In genomic region chr11:74662487-74663103, GRCh38 we compare ENCODE assay signal across 25 cellular contexts.
"Had no signal": no experiment of that assay in that cellular context is flagged by ENCODE, and none has a peak within 500 bp of the region (broad histone marks: within the 10 kb centered on the region; RNA-seq: fewer than 3 reads in every experiment).

No MANE protein-coding gene starts in this region.

- ATAC-seq: effector memory CD8-positive, alpha-beta T cell; left colon; left ventricle myocardium superior; natural killer cell treated with Interleukin-12 subunit alpha and Interleukin-12 subunit beta and Interleukin-15 and Interleukin-18, amount 100 ng/mL, for 72 hours; stimulated activated effector memory CD8-positive, alpha-beta T cell treated with anti-CD3 and anti-CD28 coated beads, Interleukin-12 subunit alpha, Interleukin-12 subunit beta, amount 100 ng/mL, for 72 hours had no signal

- H3K27ac Mint-ChIP-seq: effector memory CD8-positive, alpha-beta T cell; immature natural killer cell; memory B cell; natural killer cell treated with Interleukin-12 subunit alpha and Interleukin-12 subunit beta and Interleukin-15 and Interleukin-18, amount 100 ng/mL, for 72 hours; neural progenitor cell; progenitor cell of endocrine pancreas; stimulated activated effector memory CD8-positive, alpha-beta T cell treated with anti-CD3 and anti-CD28 coated beads, Interleukin-12 subunit alpha, Interleukin-12 subunit beta, amount 100 ng/mL, for 72 hours had no signal

- H3K9me3 Mint-ChIP-seq: natural killer cell treated with Interleukin-12 subunit alpha and Interleukin-12 subunit beta and Interleukin-15 and Interleukin-18, amount 100 ng/mL, for 72 hours had no signal

- DNase-seq: cortex of kidney; effector memory CD8-positive, alpha-beta T cell; erythroblast; esophagus squamous epithelium; foreskin melanocyte; hypothalamus; immature natural killer cell; islet precursor cell; kidney glomerular epithelial cell; left colon; left ventricle myocardium superior; sigmoid colon; stimulated activated CD4-positive, alpha-beta T cell treated with anti-CD3 and anti-CD28 coated beads, Interleukin-2, amount 100 ng/mL, for 24 hours; stimulated activated CD4-positive, alpha-beta T cell treated with anti-CD3 and anti-CD28 coated beads, Interleukin-4, amount 100 ng/mL, for 24 hours; stimulated activated naive CD4-positive, alpha-beta T cell treated with Interleukin-2 at 50 U/mL for 16 hours; stomach; thyroid gland; trophoblast cell had no signal

- H3K4me1 Mint-ChIP-seq: immature natural killer cell; memory B cell; neural progenitor cell; stimulated activated effector memory CD8-positive, alpha-beta T cell treated with anti-CD3 and anti-CD28 coated beads, Interleukin-12 subunit alpha, Interleukin-12 subunit beta, amount 100 ng/mL, for 72 hours had no signal

- H3K4me3 Mint-ChIP-seq: effector memory CD8-positive, alpha-beta T cell; immature natural killer cell; memory B cell; natural killer cell treated with Interleukin-12 subunit alpha and Interleukin-12 subunit beta and Interleukin-15 and Interleukin-18, amount 100 ng/mL, for 72 hours; neural progenitor cell; stimulated activated effector memory CD8-positive, alpha-beta T cell treated with anti-CD3 and anti-CD28 coated beads, Interleukin-12 subunit alpha, Interleukin-12 subunit beta, amount 100 ng/mL, for 72 hours had no signal

- H3K27ac ChIP-seq: esophagus squamous epithelium, neural progenitor cell, parathyroid adenoma, sigmoid colon, stomach, thyroid gland, vagina had no signal

- H3K36me3 Mint-ChIP-seq: stimulated activated effector memory CD8-positive, alpha-beta T cell treated with anti-CD3 and anti-CD28 coated beads, Interleukin-12 subunit alpha, Interleukin-12 subunit beta, amount 100 ng/mL, for 72 hours had no signal

- H3K27me3 Mint-ChIP-seq: effector memory CD8-positive, alpha-beta T cell; memory B cell; natural killer cell treated with Interleukin-12 subunit alpha and Interleukin-12 subunit beta and Interleukin-15 and Interleukin-18, amount 100 ng/mL, for 72 hours; progenitor cell of endocrine pancreas had no signal
